ENCODE assay signal across 15 cellular contexts in the genomic region with DNA sequence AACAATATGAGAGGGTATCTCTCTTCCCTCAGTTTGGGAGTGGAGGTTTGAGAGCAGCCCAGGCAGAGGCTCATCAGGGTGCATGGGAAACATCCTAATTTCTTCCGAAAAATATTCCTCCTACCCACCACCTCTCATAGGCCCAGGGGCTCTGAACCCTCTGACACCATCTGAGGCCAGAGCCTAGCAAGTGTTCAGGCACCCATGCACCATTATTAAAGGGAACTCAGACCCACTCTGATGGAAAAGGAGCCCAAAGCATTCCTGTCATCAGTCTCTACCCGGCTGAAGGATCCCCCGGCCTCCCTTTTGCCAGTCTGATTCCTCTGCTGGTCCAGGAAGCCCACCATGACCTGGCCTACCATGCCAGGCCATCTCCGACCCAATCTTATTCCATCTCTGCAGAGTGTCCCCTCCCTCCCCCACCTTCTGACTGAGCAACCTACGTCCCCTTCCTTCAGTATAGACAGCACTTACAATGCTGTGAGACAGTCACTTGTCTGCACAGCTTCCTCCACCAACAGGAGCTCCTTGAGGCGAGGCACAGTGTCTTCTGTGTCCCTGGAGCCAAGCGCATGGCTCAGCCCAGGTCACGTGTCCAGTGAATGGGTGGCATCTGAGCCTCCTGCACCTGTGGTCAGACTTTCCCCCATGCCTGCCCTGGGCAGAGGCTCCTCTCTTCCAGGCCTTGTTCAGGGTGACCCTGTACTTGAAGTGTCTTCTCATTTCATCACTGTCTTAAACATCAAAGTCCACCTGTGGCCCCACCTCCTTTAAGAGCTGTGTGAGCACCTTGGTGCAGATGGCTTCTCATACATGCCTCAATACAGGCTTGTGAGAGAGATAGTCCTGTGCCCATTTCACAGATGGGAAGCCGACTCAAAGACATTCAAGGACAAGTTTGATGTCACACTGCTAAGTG. TPM values are rescaled to one million over a fixed set of nuclear protein-coding genes. Genes with fewer than 3 reads are reported as not detected.
A peak's percentile ranks its signal among the peaks of the same experiment; 100 is the strongest.
DNase-seq lines count a peak whose midpoint lies in the region; ATAC-seq and TF ChIP-seq lines count a peak whose summit lies in the region.
"Had no signal": no experiment of that assay in that cellular context is flagged by ENCODE, and none has a peak within 500 bp of the region (broad histone marks: within the 10 kb centered on the region; RNA-seq: fewer than 3 reads in every experiment).

No MANE protein-coding gene starts in this region.

- no peaks in the 10 kb centered on the region for H3K4me1 Mint-ChIP-seq in endodermal cell
- H3K4me1 Mint-ChIP-seq in activated CD4-positive, alpha-beta memory T cell treated with anti-CD3 and anti-CD28 coated beads for 36 hours (ENCODE audit: low read depth), result peaks cover 8% of the 10 kb centered on the region
- H3K4me1 Mint-ChIP-seq in activated CD4-positive, alpha-beta T cell treated with anti-CD3 and anti-CD28 coated beads for 36 hours, result peaks cover 10% of the 10 kb centered on the region
- H3K4me1 Mint-ChIP-seq: H9 had no signal

- no peaks in the 10 kb centered on the region for H3K9me3 ChIP-seq in endodermal cell (ENCODE audit: control insufficient read depth, low read length)
- H3K9me3 ChIP-seq: thoracic aorta had no signal

- H3K27me3 Mint-ChIP-seq in endodermal cell (ENCODE audit: insufficient read depth), result peaks cover 12% of the 10 kb centered on the region
- H3K27me3 Mint-ChIP-seq in activated CD4-positive, alpha-beta memory T cell treated with anti-CD3 and anti-CD28 coated beads for 36 hours, result no peaks in the 10 kb centered on the region
- no peaks in the 10 kb centered on the region for H3K27me3 Mint-ChIP-seq in activated CD4-positive, alpha-beta T cell treated with anti-CD3 and anti-CD28 coated beads for 36 hours
- H3K27me3 Mint-ChIP-seq: T-cell had no signal

- H3K4me3 ChIP-seq in GM08714 (ENCODE audit: low read length), result peak overlapping the region; percentile 29; the same call in 1 of the 2 replicates
- H3K4me3 ChIP-seq in endodermal cell (ENCODE audit: low read length), result no peak overlapping the region
- H3K4me3 ChIP-seq: thoracic aorta had no signal

- no peak overlapping the region for H3K27ac Mint-ChIP-seq in endodermal cell
- no peak overlapping the region for H3K27ac Mint-ChIP-seq in activated CD4-positive, alpha-beta memory T cell treated with anti-CD3 and anti-CD28 coated beads for 36 hours
- no peak overlapping the region for H3K27ac Mint-ChIP-seq in activated CD4-positive, alpha-beta T cell treated with anti-CD3 and anti-CD28 coated beads for 36 hours
- H3K27ac Mint-ChIP-seq: T-cell had no signal

- ATAC-seq in GM19452 (IDR thresholded peaks at IDR 0.05; ENCODE audit: unreplicated experiment), result peak; percentile 64
- ATAC-seq in HG03045 (IDR thresholded peaks at IDR 0.05; ENCODE audit: unreplicated experiment), result peak; percentile 60
- ATAC-seq in activated CD4-positive, alpha-beta T cell treated with anti-CD3 and anti-CD28 coated beads for 36 hours, result no peak
- ATAC-seq: T-cell had no signal

- H3K4me3 Mint-ChIP-seq in endodermal cell, result no peak overlapping the region
- H3K4me3 Mint-ChIP-seq in activated CD4-positive, alpha-beta memory T cell treated with anti-CD3 and anti-CD28 coated beads for 36 hours, result no peak overlapping the region
- H3K4me3 Mint-ChIP-seq in activated CD4-positive, alpha-beta T cell treated with anti-CD3 and anti-CD28 coated beads for 36 hours, result no peak overlapping the region
- H3K4me3 Mint-ChIP-seq: H9, T-cell had no signal

- no peaks in the 10 kb centered on the region for H3K36me3 ChIP-seq in endodermal cell (ENCODE audit: control insufficient read depth, insufficient read depth, low read length)
- H3K36me3 ChIP-seq: thoracic aorta had no signal

- WGBS in endodermal cell (ENCODE audit: insufficient coverage in 1 of 2, insufficient read length in 1 of 2), 2 experiments, result 91% methylated on average over 8 to 9 of the region's 9 CpGs

- H3K4me1 ChIP-seq in endodermal cell (ENCODE audit: control insufficient read depth, insufficient read depth, low read length), result no peaks in the 10 kb centered on the region

- POLR2A ChIA-PET in activated CD4-positive, alpha-beta memory T cell treated with anti-CD3 and anti-CD28 coated beads for 36 hours (lab: Charles Lee), result no interaction called here
- POLR2A ChIA-PET in activated CD4-positive, alpha-beta T cell treated with anti-CD3 and anti-CD28 coated beads for 36 hours (lab: Charles Lee), result no interaction called here

- DNase-seq in endodermal cell, result peak; percentile 32
- DNase-seq in activated CD4-positive, alpha-beta memory T cell treated with anti-CD3 and anti-CD28 coated beads for 36 hours, result no peak
- no peak for DNase-seq in activated CD4-positive, alpha-beta T cell treated with anti-CD3 and anti-CD28 coated beads for 36 hours
- no peak for DNase-seq in NCI-H1930 (lab: John Stamatoyannopoulos, UW)
- DNase-seq in HK-2 (ENCODE audit: unreplicated experiment), result no peak
- DNase-seq: activated gamma-delta T cell treated with Interleukin-2 at 50 U/mL for 16 hours, H9, NCI-H1105 had no signal

- no peaks in the 10 kb centered on the region for H3K36me3 Mint-ChIP-seq in endodermal cell (ENCODE audit: low read depth)
- H3K36me3 Mint-ChIP-seq in activated CD4-positive, alpha-beta memory T cell treated with anti-CD3 and anti-CD28 coated beads for 36 hours, result no peaks in the 10 kb centered on the region
- H3K36me3 Mint-ChIP-seq in activated CD4-positive, alpha-beta T cell treated with anti-CD3 and anti-CD28 coated beads for 36 hours (ENCODE audit: low read depth), result no peaks in the 10 kb centered on the region
- H3K36me3 Mint-ChIP-seq: T-cell had no signal

- intact Hi-C loops in activated CD4-positive, alpha-beta memory T cell treated with anti-CD3 and anti-CD28 coated beads for 36 hours (cut with micrococcal nuclease), result no loop called here
- intact Hi-C loops in activated CD4-positive, alpha-beta T cell treated with anti-CD3 and anti-CD28 coated beads for 36 hours (cut with DNase I, micrococcal nuclease), result no loop called here

- CTCF ChIA-PET in activated CD4-positive, alpha-beta memory T cell treated with anti-CD3 and anti-CD28 coated beads for 36 hours (lab: Charles Lee), result interaction anchor here (0.6 kb wide), 1 partner anchor 230 kb away, joined by 3 read pairs; no protein-coding TSS in a partner anchor
- CTCF ChIA-PET in activated CD4-positive, alpha-beta T cell treated with anti-CD3 and anti-CD28 coated beads for 36 hours (lab: Charles Lee), result interaction anchor here (1.3 kb wide), 1 partner anchor 25 kb away, joined by 4 read pairs; no protein-coding TSS in a partner anchor

- H3K27ac ChIP-seq in endodermal cell (ENCODE audit: low read depth, low read length), result peak overlapping the region; percentile 44
- H3K27ac ChIP-seq: thoracic aorta had no signal

- no peaks in the 10 kb centered on the region for H3K9me3 Mint-ChIP-seq in endodermal cell
- H3K9me3 Mint-ChIP-seq in activated CD4-positive, alpha-beta memory T cell treated with anti-CD3 and anti-CD28 coated beads for 36 hours, result no peaks in the 10 kb centered on the region
- H3K9me3 Mint-ChIP-seq in activated CD4-positive, alpha-beta T cell treated with anti-CD3 and anti-CD28 coated beads for 36 hours (ENCODE audit: low read depth), result no peaks in the 10 kb centered on the region
- H3K9me3 Mint-ChIP-seq: T-cell had no signal

- H3K27me3 ChIP-seq in endodermal cell (ENCODE audit: control insufficient read depth, insufficient read depth, low read length, poor library complexity, severe bottlenecking), result no peaks in the 10 kb centered on the region

- no peak overlapping the region for H3K9ac ChIP-seq in endodermal cell (ENCODE audit: extremely low read depth, low read length, poor library complexity, severe bottlenecking)

- TF ChIP-seq CTCF in endodermal cell (conservative IDR thresholded peaks at IDR 0.05), result no peak

RNA-seq across cellular contexts. Expression of a gene that starts 0.9 kb away (rescaled TPM):
- not detected for total RNA-seq in endodermal cell
- polyA plus RNA-seq in endodermal cell (2013, experiment 1 of 2), result not detected
- not detected for polyA plus RNA-seq in endodermal cell (2013, experiment 2 of 2)
- total RNA-seq in activated CD4-positive, alpha-beta memory T cell treated with anti-CD3 and anti-CD28 coated beads for 36 hours, result not detected
- total RNA-seq in activated CD4-positive, alpha-beta T cell treated with anti-CD3 and anti-CD28 coated beads for 36 hours, result not detected
- total RNA-seq: H9, liver, T-cell, thoracic aorta had no signal
- polyA plus RNA-seq: BJ, liver had no signal

RNA-seq across cellular contexts. Expression of a gene that starts 21.6 kb away (rescaled TPM):
- total RNA-seq in endodermal cell, result 1 to 10 TPM in 1 of 2 donors, under 1 TPM in 1; 0.77 to 4.1 TPM
- 1.7 TPM for polyA plus RNA-seq in endodermal cell (2013, experiment 1 of 2)
- 1.8 TPM for polyA plus RNA-seq in endodermal cell (2013, experiment 2 of 2)
- under 1 TPM; 0.40 to 0.75 TPM for total RNA-seq in activated CD4-positive, alpha-beta memory T cell treated with anti-CD3 and anti-CD28 coated beads for 36 hours
- total RNA-seq in activated CD4-positive, alpha-beta T cell treated with anti-CD3 and anti-CD28 coated beads for 36 hours, result 1 to 10 TPM in 1 of 2 experiments, under 1 TPM in 1; 0.62 to 1.1 TPM
- polyA plus RNA-seq: BJ had no signal

RNA-seq across cellular contexts. Expression of a gene that starts 33.4 kb away (rescaled TPM):
- total RNA-seq in endodermal cell, result 10 to 100 TPM; 84.5 to 85.8 TPM
- 98.4 TPM for polyA plus RNA-seq in endodermal cell (2013, experiment 1 of 2)
- 85.6 TPM for polyA plus RNA-seq in endodermal cell (2013, experiment 2 of 2)
- total RNA-seq in activated CD4-positive, alpha-beta memory T cell treated with anti-CD3 and anti-CD28 coated beads for 36 hours, result 100 to 1,000 TPM; 192 to 197 TPM
- total RNA-seq in activated CD4-positive, alpha-beta T cell treated with anti-CD3 and anti-CD28 coated beads for 36 hours, result 100 to 1,000 TPM; 121 to 178 TPM

RNA-seq across cellular contexts. Expression of a gene that starts 52.6 kb away (rescaled TPM):
- not detected for total RNA-seq in endodermal cell
- not detected for polyA plus RNA-seq in endodermal cell (2013, experiment 1 of 2)
- polyA plus RNA-seq in endodermal cell (2013, experiment 2 of 2), result not detected
- total RNA-seq in activated CD4-positive, alpha-beta memory T cell treated with anti-CD3 and anti-CD28 coated beads for 36 hours, result not detected
- total RNA-seq in activated CD4-positive, alpha-beta T cell treated with anti-CD3 and anti-CD28 coated beads for 36 hours, result not detected
- total RNA-seq: H9, liver, T-cell, thoracic aorta had no signal
- polyA plus RNA-seq: BJ, liver had no signal
